In genomic region chr1:41853907-41854306, GRCh38 we compare ENCODE assay signal across 29 cellular contexts.
"Had no signal": no experiment of that assay in that cellular context is flagged by ENCODE, and none has a peak within 500 bp of the region (broad histone marks: within the 10 kb centered on the region; RNA-seq: fewer than 3 reads in every experiment).

No MANE protein-coding gene starts in this region.

- H3K4me2 ChIP-seq: neural progenitor cell, smooth muscle cell had no signal

- H2AFZ ChIP-seq: neural progenitor cell had no signal

- H3K4me1 ChIP-seq: left lung, neural progenitor cell had no signal

- H3K27ac ChIP-seq: coronary artery, dorsolateral prefrontal cortex, gastrocnemius medialis, left lung, lower lobe of right lung, neural progenitor cell, stomach, suprapubic skin, tibial artery, WERI-Rb-1 had no signal

- H3K27me3 ChIP-seq: dorsolateral prefrontal cortex, gastrocnemius medialis, left lung, neural progenitor cell, right atrium auricular region, stomach, suprapubic skin, tibial artery had no signal

- DNase-seq: activated CD4-positive, alpha-beta T cell treated with anti-CD3 and anti-CD28 coated beads for 48 hours; activated CD4-positive, alpha-beta T cell treated with anti-CD3 and anti-CD28 coated beads, Interleukin-2, amount 50 U/mL, for 48 hours; activated CD8-positive, alpha-beta memory T cell treated with anti-CD3 and anti-CD28 coated beads, Interleukin-2, amount 50 U/mL, for 4 hours; activated effector memory CD4-positive, alpha-beta T cell treated with anti-CD3 and anti-CD28 coated beads, Interleukin-2, amount 50 U/mL, for 16 hours; activated T-cell treated with anti-CD3 and anti-CD28 coated beads, Interleukin-2, amount 50 U/mL, for 1 hour; anterior cingulate cortex; effector memory CD8-positive, alpha-beta T cell; erythroblast; gastrocnemius medialis; glutamatergic neuron; left lung; lower lobe of right lung; mesendoderm; natural killer cell; stimulated activated CD4-positive, alpha-beta T cell treated with anti-CD3 and anti-CD28 coated beads, Interleukin-1b, Interleukin-23, amount 100 ng/mL, for 48 hours; stimulated activated CD4-positive, alpha-beta T cell treated with anti-CD3 and anti-CD28 coated beads, Interleukin-4, amount 100 ng/mL, for 4 hours; stimulated activated CD8-positive, alpha-beta memory T cell treated with anti-CD3 and anti-CD28 coated beads, Interleukin-4, amount 100 ng/mL, for 48 hours; stimulated activated naive B cell treated with anti-CD40 and anti-IgM and Interleukin-4, amounts not matched to agents 10 μg/mL and 1 μg/mL and 100 μg/mL, for 72 hours; stomach; T-helper 9 cell; tibial artery; WERI-Rb-1 had no signal

- H3K9ac ChIP-seq: neural progenitor cell had no signal

- H3K4me3 ChIP-seq: coronary artery, dorsolateral prefrontal cortex, gastrocnemius medialis, left lung, lower lobe of right lung, neural progenitor cell, right atrium auricular region, smooth muscle cell, stomach, suprapubic skin, tibial artery had no signal

- H3K9me3 ChIP-seq: gastrocnemius medialis, left lung, lower lobe of right lung, right atrium auricular region, stomach, suprapubic skin, tibial artery had no signal

- H3K36me3 ChIP-seq: gastrocnemius medialis, left lung, lower lobe of right lung, neural progenitor cell, right atrium auricular region, stomach, suprapubic skin, tibial artery, WERI-Rb-1 had no signal

- ATAC-seq: activated CD4-positive, CD25-positive, alpha-beta regulatory T cell treated with anti-CD3 and anti-CD28 coated beads, Interleukin-2, amount 50 U/mL, for 24 hours; effector memory CD8-positive, alpha-beta T cell; gastrocnemius medialis; left lung; lower lobe of right lung; natural killer cell; stimulated activated naive B cell treated with anti-CD40 and anti-IgM and Interleukin-4, amounts not matched to agents 10 μg/mL and 1 μg/mL and 100 μg/mL, for 72 hours had no signal
